Comparison of ENCODE assay signal across 20 cellular contexts in the genomic region with DNA sequence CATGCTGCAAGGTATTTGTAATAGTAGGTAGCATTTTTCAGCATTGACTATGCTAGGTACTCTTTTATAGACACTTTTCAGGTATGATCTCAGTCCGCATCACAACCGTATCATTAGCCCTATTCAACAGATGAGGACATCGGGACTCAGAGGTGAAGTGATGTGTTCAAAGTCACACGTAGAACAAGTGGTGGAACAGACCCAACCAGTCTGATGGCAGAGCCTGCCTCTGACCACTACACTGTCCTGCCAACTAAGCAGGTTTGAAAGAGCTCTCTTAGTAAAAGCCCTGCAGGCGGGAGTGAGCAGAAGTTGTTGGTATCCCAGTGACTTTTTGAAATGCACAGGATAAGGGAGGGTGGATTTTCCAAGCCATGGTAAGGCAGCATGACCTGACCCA. TPM values are rescaled to one million over a fixed set of nuclear protein-coding genes. Genes with fewer than 3 reads are reported as not detected.
"Had no signal": no experiment of that assay in that cellular context is flagged by ENCODE, and none has a peak within 500 bp of the region (broad histone marks: within the 10 kb centered on the region; RNA-seq: fewer than 3 reads in every experiment).

No MANE protein-coding gene starts in this region.

- ATAC-seq: activated CD8-positive, alpha-beta T cell treated with anti-CD3 and anti-CD28 coated beads for 36 hours; foreskin keratinocyte; left lobe of liver; natural killer cell treated with Interleukin-12 subunit alpha and Interleukin-12 subunit beta and Interleukin-15 and Interleukin-18, amount 100 ng/mL, for 72 hours; right lobe of liver; stimulated activated naive CD8-positive, alpha-beta T cell treated with anti-CD3 and anti-CD28 coated beads, Interleukin-15, amount 100 ng/mL, for 72 hours had no signal

- DNase-seq: activated CD4-positive, alpha-beta T cell treated with anti-CD3 and anti-CD28 coated beads for 1 hour; activated CD8-positive, alpha-beta T cell treated with anti-CD3 and anti-CD28 coated beads for 36 hours; activated effector memory CD4-positive, alpha-beta T cell treated with Interleukin-2 at 50 U/mL for 16 hours; caudate nucleus; cortex of kidney; effector memory CD4-positive, alpha-beta T cell; head of caudate nucleus; nucleus accumbens; right lobe of liver; stimulated activated CD4-positive, alpha-beta T cell treated with anti-CD3 and anti-CD28 coated beads, Interleukin-12 subunit alpha, Interleukin-12 subunit beta, amount 100 ng/mL, for 4 hours; stimulated activated CD4-positive, alpha-beta T cell treated with anti-CD3 and anti-CD28 coated beads, Interleukin-2, amount 100 ng/mL, for 48 hours; stimulated activated naive CD8-positive, alpha-beta T cell treated with anti-CD3 and anti-CD28 coated beads, Interleukin-15, amount 100 ng/mL, for 72 hours; SW 1271; T-helper 9 cell; thyroid gland had no signal

- H3K4me3 Mint-ChIP-seq: activated CD8-positive, alpha-beta T cell treated with anti-CD3 and anti-CD28 coated beads for 36 hours; natural killer cell treated with Interleukin-12 subunit alpha and Interleukin-12 subunit beta and Interleukin-15 and Interleukin-18, amount 100 ng/mL, for 72 hours; stimulated activated naive CD8-positive, alpha-beta T cell treated with anti-CD3 and anti-CD28 coated beads, Interleukin-15, amount 100 ng/mL, for 72 hours had no signal

- H3K9me3 ChIP-seq: right lobe of liver, SJSA1, thyroid gland had no signal

- H3K4me1 ChIP-seq: foreskin keratinocyte had no signal

- H3K4me1 Mint-ChIP-seq: stimulated activated naive CD8-positive, alpha-beta T cell treated with anti-CD3 and anti-CD28 coated beads, Interleukin-15, amount 100 ng/mL, for 72 hours had no signal

- H3K27me3 Mint-ChIP-seq: activated CD8-positive, alpha-beta T cell treated with anti-CD3 and anti-CD28 coated beads for 36 hours; natural killer cell treated with Interleukin-12 subunit alpha and Interleukin-12 subunit beta and Interleukin-15 and Interleukin-18, amount 100 ng/mL, for 72 hours; progenitor cell of endocrine pancreas; stimulated activated naive CD8-positive, alpha-beta T cell treated with anti-CD3 and anti-CD28 coated beads, Interleukin-15, amount 100 ng/mL, for 72 hours had no signal

- H3K27ac ChIP-seq: foreskin keratinocyte, right lobe of liver, SJSA1, thyroid gland had no signal

- H3K4me3 ChIP-seq: right lobe of liver, SJSA1, thyroid gland had no signal

- H3K9me3 Mint-ChIP-seq: activated CD8-positive, alpha-beta T cell treated with anti-CD3 and anti-CD28 coated beads for 36 hours; natural killer cell treated with Interleukin-12 subunit alpha and Interleukin-12 subunit beta and Interleukin-15 and Interleukin-18, amount 100 ng/mL, for 72 hours; stimulated activated naive CD8-positive, alpha-beta T cell treated with anti-CD3 and anti-CD28 coated beads, Interleukin-15, amount 100 ng/mL, for 72 hours had no signal

- H3K27me3 ChIP-seq: foreskin keratinocyte, right lobe of liver, SJSA1, thyroid gland had no signal

- H3K27ac Mint-ChIP-seq: activated CD8-positive, alpha-beta T cell treated with anti-CD3 and anti-CD28 coated beads for 36 hours; progenitor cell of endocrine pancreas had no signal

RNA-seq across cellular contexts. Expression of gene GMFG, which starts 34.9 kb away (rescaled TPM):
- total RNA-seq: foreskin keratinocyte, progenitor cell of endocrine pancreas had no signal
